1 cellular context compared by ENCODE assay signal in the genomic region with DNA sequence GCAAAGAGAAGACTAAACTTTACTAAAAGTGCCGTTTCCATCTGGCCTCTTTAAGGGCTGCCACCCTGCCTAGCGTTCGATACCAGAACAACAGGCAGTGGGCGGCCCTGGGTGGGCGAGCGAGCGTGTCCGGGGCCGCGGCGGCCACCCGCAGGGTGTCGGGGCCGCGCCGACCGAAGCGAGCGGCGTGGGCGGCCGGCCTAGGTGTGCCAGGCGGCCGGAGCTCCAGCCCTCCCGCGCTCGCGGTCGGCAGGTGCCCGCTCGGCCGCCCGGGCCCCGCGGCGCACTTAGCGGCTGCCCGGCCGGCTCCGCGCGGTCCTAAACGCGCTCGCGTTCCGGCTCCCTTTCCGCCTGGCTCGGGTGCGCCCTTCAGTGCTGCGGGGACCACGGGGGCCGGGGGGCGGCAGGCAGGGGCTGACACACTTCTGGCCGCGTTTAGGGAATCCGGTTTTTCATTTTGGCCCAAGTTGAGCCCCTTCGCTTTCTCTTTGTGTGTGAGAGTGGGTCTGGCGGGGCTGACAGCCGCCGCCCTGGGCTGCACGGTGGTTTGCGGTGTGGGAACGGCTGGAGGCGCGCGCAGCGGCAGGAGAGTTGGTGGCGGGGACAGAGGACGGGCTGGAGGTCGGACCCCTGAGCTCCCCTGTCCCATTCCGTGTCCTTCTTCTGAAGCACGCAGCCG.
TF ChIP-seq lines count a peak whose summit lies in the region.

No MANE protein-coding gene starts in this region.

TF ChIP-seq in WTC11, 78 proteins besides CTCF, POLR2A, EP300 and RAD21 (continued from another document):
- TF ChIP-seq, protein P1, sequence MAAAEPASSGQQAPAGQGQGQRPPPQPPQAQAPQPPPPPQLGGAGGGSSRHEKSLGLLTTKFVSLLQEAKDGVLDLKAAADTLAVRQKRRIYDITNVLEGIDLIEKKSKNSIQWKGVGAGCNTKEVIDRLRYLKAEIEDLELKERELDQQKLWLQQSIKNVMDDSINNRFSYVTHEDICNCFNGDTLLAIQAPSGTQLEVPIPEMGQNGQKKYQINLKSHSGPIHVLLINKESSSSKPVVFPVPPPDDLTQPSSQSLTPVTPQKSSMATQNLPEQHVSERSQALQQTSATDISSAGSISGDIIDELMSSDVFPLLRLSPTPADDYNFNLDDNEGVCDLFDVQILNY (CRISPR knock-in tag; IDR thresholded peaks at IDR 0.05): 0 out of 2 replicates have a peak, but pooled peaks have one; percentile 52
- TF ChIP-seq, protein P2, sequence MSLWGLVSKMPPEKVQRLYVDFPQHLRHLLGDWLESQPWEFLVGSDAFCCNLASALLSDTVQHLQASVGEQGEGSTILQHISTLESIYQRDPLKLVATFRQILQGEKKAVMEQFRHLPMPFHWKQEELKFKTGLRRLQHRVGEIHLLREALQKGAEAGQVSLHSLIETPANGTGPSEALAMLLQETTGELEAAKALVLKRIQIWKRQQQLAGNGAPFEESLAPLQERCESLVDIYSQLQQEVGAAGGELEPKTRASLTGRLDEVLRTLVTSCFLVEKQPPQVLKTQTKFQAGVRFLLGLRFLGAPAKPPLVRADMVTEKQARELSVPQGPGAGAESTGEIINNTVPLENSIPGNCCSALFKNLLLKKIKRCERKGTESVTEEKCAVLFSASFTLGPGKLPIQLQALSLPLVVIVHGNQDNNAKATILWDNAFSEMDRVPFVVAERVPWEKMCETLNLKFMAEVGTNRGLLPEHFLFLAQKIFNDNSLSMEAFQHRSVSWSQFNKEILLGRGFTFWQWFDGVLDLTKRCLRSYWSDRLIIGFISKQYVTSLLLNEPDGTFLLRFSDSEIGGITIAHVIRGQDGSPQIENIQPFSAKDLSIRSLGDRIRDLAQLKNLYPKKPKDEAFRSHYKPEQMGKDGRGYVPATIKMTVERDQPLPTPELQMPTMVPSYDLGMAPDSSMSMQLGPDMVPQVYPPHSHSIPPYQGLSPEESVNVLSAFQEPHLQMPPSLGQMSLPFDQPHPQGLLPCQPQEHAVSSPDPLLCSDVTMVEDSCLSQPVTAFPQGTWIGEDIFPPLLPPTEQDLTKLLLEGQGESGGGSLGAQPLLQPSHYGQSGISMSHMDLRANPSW (CRISPR knock-in tag; conservative IDR thresholded peaks at IDR 0.05; ENCODE audit: low read depth): no peak
- TF ChIP-seq SP1 (CRISPR knock-in tag; conservative IDR thresholded peaks at IDR 0.05) (0 out of 2 replicates have a peak, but pooled peaks have one; percentile 47), ESRRA (CRISPR knock-in tag; IDR thresholded peaks at IDR 0.05; ENCODE audit: borderline replicate concordance) (no peak), CBFB (CRISPR knock-in tag; IDR thresholded peaks at IDR 0.05; ENCODE audit: low read depth) (no peak), TEAD4 (CRISPR knock-in tag; IDR thresholded peaks at IDR 0.05) (no peak), TEAD1 (CRISPR knock-in tag; IDR thresholded peaks at IDR 0.05) (no peak), NR2C2 (CRISPR knock-in tag; IDR thresholded peaks at IDR 0.05) (no peak), IRF2 (CRISPR knock-in tag; IDR thresholded peaks at IDR 0.05; ENCODE audit: borderline replicate concordance, low read depth) (no peak)
- TF ChIP-seq, protein P3, sequence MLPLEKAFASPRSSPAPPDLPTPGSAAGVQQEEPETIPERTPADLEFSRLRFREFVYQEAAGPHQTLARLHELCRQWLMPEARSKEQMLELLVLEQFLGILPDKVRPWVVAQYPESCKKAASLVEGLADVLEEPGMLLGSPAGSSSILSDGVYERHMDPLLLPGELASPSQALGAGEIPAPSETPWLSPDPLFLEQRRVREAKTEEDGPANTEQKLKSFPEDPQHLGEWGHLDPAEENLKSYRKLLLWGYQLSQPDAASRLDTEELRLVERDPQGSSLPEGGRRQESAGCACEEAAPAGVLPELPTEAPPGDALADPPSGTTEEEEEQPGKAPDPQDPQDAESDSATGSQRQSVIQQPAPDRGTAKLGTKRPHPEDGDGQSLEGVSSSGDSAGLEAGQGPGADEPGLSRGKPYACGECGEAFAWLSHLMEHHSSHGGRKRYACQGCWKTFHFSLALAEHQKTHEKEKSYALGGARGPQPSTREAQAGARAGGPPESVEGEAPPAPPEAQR (CRISPR knock-in tag; IDR thresholded peaks at IDR 0.05): no peak
- TF ChIP-seq, protein P4, sequence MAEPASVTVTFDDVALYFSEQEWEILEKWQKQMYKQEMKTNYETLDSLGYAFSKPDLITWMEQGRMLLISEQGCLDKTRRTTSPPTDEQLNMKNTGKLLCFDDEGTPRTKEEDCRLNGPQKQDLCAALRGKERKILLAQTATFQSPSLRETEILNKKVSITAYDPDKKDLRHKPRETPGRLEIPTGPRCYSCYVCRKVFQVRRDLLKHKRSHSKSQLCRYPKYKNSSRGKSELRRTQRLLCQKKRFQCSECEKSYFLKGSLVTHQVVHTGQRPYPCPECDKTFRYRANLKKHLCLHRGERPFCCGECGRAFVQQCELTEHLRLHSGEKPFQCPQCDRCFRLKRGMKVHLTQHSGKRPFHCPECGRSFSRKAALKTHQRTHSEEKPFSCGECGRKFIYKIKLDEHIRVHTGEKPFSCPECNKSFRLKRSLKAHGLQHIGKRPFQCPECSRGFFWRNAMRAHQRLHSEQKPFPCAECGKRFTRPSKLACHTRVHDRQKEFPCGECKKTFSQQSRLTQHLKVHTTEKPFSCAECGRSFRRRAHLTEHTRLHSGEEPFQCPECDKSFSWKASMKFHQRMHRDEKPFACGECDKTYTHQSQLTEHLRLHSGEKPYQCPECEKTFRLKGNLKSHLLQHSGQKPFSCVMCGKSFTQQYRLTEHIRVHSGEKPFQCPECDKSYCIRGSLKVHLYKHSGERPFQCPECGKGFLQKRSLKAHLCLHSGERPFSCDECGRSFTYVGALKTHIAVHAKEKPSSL (CRISPR knock-in tag; conservative IDR thresholded peaks at IDR 0.05): no peak
- TF ChIP-seq, protein P5, sequence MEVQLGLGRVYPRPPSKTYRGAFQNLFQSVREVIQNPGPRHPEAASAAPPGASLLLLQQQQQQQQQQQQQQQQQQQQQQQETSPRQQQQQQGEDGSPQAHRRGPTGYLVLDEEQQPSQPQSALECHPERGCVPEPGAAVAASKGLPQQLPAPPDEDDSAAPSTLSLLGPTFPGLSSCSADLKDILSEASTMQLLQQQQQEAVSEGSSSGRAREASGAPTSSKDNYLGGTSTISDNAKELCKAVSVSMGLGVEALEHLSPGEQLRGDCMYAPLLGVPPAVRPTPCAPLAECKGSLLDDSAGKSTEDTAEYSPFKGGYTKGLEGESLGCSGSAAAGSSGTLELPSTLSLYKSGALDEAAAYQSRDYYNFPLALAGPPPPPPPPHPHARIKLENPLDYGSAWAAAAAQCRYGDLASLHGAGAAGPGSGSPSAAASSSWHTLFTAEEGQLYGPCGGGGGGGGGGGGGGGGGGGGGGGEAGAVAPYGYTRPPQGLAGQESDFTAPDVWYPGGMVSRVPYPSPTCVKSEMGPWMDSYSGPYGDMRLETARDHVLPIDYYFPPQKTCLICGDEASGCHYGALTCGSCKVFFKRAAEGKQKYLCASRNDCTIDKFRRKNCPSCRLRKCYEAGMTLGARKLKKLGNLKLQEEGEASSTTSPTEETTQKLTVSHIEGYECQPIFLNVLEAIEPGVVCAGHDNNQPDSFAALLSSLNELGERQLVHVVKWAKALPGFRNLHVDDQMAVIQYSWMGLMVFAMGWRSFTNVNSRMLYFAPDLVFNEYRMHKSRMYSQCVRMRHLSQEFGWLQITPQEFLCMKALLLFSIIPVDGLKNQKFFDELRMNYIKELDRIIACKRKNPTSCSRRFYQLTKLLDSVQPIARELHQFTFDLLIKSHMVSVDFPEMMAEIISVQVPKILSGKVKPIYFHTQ (CRISPR knock-in tag; IDR thresholded peaks at IDR 0.05): no peak
